ENCODE assay signal across 7 cellular contexts in genomic region chr3:138245026-138245425, GRCh38.
"Had no signal": no experiment of that assay in that cellular context is flagged by ENCODE, and none has a peak within 500 bp of the region (broad histone marks: within the 10 kb centered on the region; RNA-seq: fewer than 3 reads in every experiment).

No MANE protein-coding gene starts in this region.

- H3K27ac ChIP-seq: GM23248 had no signal

- H3K9ac ChIP-seq: GM23248 had no signal

- H3K27me3 Mint-ChIP-seq: IgD-negative memory B cell had no signal

- ATAC-seq: HepG2 had no signal

- H3K4me1 Mint-ChIP-seq: IgD-negative memory B cell had no signal

- DNase-seq: GM23248, GOT3, H7, KBM-7 had no signal

- H3K9me3 ChIP-seq: HAP-1 had no signal

- H3K4me3 Mint-ChIP-seq: IgD-negative memory B cell had no signal

- H2AFZ ChIP-seq: GM23248 had no signal

- H3K27ac Mint-ChIP-seq: IgD-negative memory B cell had no signal

- H3K4me3 ChIP-seq: GM23248, HAP-1 had no signal

- H3K4me1 ChIP-seq: HAP-1 had no signal
